Comparison of ENCODE assay signal across 1 cellular context in the genomic region with DNA sequence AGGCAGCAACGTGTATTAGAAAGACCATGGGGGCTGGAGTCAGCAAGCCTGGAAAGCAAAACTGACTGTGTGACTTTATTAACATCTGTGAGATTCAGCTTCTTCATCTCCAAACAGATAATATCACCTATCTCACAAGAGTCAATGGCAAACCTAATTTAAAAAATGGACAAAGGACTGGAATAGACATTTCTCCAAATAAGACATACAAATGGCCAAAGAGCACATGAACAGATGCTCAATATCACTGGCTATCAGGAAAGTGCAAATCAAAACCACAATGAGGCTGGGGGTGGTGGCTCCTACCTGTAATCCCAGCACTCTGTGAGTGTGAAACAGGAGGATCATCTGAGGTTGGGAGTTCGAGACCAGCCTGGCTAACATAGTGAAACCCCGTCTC.
TF ChIP-seq lines count a peak whose summit lies in the region.

No MANE protein-coding gene starts in this region.

TF ChIP-seq in SK-N-SH treated with all-trans-retinoic acid at 6 μM for 48 hours, 23 proteins besides CTCF, POLR2A, EP300 and RAD21 (continued from another document):
- TF ChIP-seq, protein P1, sequence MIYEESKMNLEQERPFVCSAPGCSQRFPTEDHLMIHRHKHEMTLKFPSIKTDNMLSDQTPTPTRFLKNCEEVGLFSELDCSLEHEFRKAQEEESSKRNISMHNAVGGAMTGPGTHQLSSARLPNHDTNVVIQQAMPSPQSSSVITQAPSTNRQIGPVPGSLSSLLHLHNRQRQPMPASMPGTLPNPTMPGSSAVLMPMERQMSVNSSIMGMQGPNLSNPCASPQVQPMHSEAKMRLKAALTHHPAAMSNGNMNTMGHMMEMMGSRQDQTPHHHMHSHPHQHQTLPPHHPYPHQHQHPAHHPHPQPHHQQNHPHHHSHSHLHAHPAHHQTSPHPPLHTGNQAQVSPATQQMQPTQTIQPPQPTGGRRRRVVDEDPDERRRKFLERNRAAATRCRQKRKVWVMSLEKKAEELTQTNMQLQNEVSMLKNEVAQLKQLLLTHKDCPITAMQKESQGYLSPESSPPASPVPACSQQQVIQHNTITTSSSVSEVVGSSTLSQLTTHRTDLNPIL (CRISPR knock-in tag; IDR thresholded peaks at IDR 0.05; ENCODE audit: low read depth), result no peak
